In the genomic region with DNA sequence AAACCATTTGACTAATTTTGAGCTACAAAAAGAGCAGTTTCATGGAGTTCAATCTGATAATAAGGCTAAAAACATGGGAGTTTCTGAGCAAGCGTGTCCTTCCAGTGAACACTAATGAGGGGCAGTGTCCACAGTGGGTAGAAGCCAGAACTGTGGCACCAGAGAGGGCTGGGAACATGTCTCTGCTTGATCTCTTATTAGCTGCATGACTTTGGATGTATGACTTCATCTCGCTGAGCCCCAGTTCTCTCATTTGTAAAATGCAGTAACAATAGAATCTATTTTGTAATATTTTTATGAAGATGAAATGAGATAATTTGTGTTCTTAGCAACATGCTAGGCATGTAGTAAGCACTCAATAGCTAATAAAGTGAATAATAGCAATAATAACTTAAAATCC, we compare ENCODE assay signal across 27 cellular contexts.
"Had no signal": no experiment of that assay in that cellular context is flagged by ENCODE, and none has a peak within 500 bp of the region (broad histone marks: within the 10 kb centered on the region; RNA-seq: fewer than 3 reads in every experiment).

No MANE protein-coding gene starts in this region.

- DNase-seq: stimulated activated CD4-positive, alpha-beta T cell treated with anti-CD3 and anti-CD28 coated beads, Interleukin-2, amount 100 ng/mL, for 48 hours; stimulated activated CD4-positive, alpha-beta T cell treated with anti-CD3 and anti-CD28 coated beads, Interleukin-4, amount 100 ng/mL, for 1 hour; stimulated activated CD4-positive, alpha-beta T cell treated with anti-CD3 and anti-CD28 coated beads, Interleukin-4, amount 100 ng/mL, for 24 hours; stimulated activated CD4-positive, alpha-beta T cell treated with anti-CD3 and anti-CD28 coated beads, Interleukin-4, amount 100 ng/mL, for 4 hours; stimulated activated CD8-positive, alpha-beta memory T cell treated with anti-CD3 and anti-CD28 coated beads, Interleukin-4, amount 100 ng/mL, for 48 hours; stimulated activated naive B cell treated with anti-CD40 and anti-IgM and Interleukin-4, amounts not matched to agents 10 μg/mL and 1 μg/mL and 100 μg/mL, for 72 hours; stimulated activated naive CD4-positive, alpha-beta T cell; stimulated activated naive CD4-positive, alpha-beta T cell treated with Interleukin-2 at 50 U/mL for 16 hours; stimulated activated naive CD8-positive, alpha-beta T cell treated with anti-CD3 and anti-CD28 coated beads, Interleukin-15, amount 100 ng/mL, for 72 hours; stimulated activated naive CD8-positive, alpha-beta T cell treated with anti-CD3 and anti-CD28 coated beads, Interleukin-15, Interleukin-2, amounts not matched to agents 100 U/mL and 50 U/mL, for 24 hours; stomach; substantia nigra; testis; thyroid gland; tibial artery; transverse colon; trophoblast cell; upper lobe of left lung; upper lobe of right lung; uterus had no signal

- H3K4me3 ChIP-seq: stomach, suprapubic skin, testis, thoracic aorta, thyroid gland, tibial artery, tibial nerve, transverse colon, upper lobe of left lung, upper lobe of right lung, uterus, vagina had no signal

- H3K27ac ChIP-seq: stomach, suprapubic skin, testis, thoracic aorta, thyroid gland, tibial artery, tibial nerve, transverse colon, upper lobe of left lung, upper lobe of right lung, uterus, vagina had no signal

- H3K27me3 ChIP-seq: stomach, suprapubic skin, testis, thyroid gland, tibial artery, tibial nerve, transverse colon, upper lobe of left lung, upper lobe of right lung, uterus, vagina had no signal

- ATAC-seq: stimulated activated effector memory CD8-positive, alpha-beta T cell treated with anti-CD3 and anti-CD28 coated beads, Interleukin-12 subunit alpha, Interleukin-12 subunit beta, amount 100 ng/mL, for 72 hours; stimulated activated memory B cell treated with anti-CD40 and anti-IgM and Interleukin-4, amounts not matched to agents 10 μg/mL and 1 μg/mL and 100 μg/mL, for 72 hours; stimulated activated naive B cell treated with anti-CD40 and anti-IgM and Interleukin-4, amounts not matched to agents 10 μg/mL and 1 μg/mL and 100 μg/mL, for 72 hours; stimulated activated naive CD8-positive, alpha-beta T cell treated with anti-CD3 and anti-CD28 coated beads, Interleukin-15, amount 100 ng/mL, for 72 hours; stimulated activated naive CD8-positive, alpha-beta T cell treated with anti-CD3 and anti-CD28 coated beads, Interleukin-15, Interleukin-2, amounts not matched to agents 100 U/mL and 50 U/mL, for 24 hours; upper lobe of right lung had no signal

- H3K4me1 ChIP-seq: stomach, suprapubic skin, testis, thyroid gland, tibial artery, tibial nerve, transverse colon, upper lobe of left lung, upper lobe of right lung, uterus, vagina had no signal

- FAIRE-seq: urothelium cell line had no signal

- H3K9me3 ChIP-seq: stomach, suprapubic skin, testis, thoracic aorta, thyroid gland, tibial artery, tibial nerve, transverse colon, upper lobe of left lung, upper lobe of right lung, uterus, vagina had no signal

- H3K36me3 ChIP-seq: stomach, suprapubic skin, thoracic aorta, thyroid gland, tibial artery, tibial nerve, transverse colon, upper lobe of left lung, upper lobe of right lung, uterus, vagina had no signal
